8 cellular contexts compared by ENCODE assay signal in the genomic region with DNA sequence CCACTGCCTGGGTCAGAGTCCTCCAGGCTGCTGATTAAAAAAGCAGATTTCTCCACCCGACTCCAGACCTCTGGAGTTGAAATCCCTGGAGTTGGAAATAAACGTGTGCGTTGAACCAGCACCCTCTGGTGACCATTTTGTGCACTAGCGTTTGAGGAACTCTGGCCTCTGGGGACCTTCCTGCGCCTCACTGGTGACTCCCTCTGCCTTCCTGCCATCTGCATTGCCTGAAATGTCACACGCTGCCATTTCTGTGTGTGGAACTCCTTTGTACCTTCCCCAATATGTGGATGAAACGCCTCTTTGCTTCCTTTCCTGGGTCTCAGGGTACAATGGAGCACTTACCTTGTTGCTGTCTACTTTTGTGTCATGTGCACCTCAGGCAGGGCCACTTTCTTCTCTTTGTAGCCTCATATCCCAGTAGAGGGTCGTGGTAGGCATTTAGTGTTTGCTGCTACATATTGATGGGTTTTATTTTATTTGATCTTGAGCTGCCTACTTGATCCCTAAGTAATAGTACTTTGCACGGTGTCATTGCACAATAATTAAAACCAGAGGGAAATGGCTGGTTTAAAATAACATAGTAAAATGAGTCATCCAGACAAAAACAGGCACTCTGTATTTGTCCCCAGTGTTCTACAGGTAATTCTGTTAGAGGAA. TPM values are rescaled to one million over a fixed set of nuclear protein-coding genes. Genes with fewer than 3 reads are reported as not detected.
DNase-seq lines count a peak whose midpoint lies in the region; ATAC-seq and TF ChIP-seq lines count a peak whose summit lies in the region.

No MANE protein-coding gene starts in this region.

- ATAC-seq in GM18508 (IDR thresholded peaks at IDR 0.05; ENCODE audit: insufficient read depth, unreplicated experiment) (peak; percentile 87), HG02938 (IDR thresholded peaks at IDR 0.05; ENCODE audit: unreplicated experiment) (peak; percentile 87), sciatic nerve (peak; percentile 93)

- H3K27ac ChIP-seq in hepatocyte = peak overlapping the region; percentile 64

- no peaks in the 10 kb centered on the region for H3K79me2 ChIP-seq in hepatocyte

- CTCF ChIA-PET in AG04449 (lab: Yijun Ruan, JAX) = interaction anchor here (0.6 to 8.2 kb wide), 33 partner anchors 8 to 618 kb away, joined by 3 to 219 read pairs (median 5); partner anchors contain the start of gene MED12L

- peaks cover 8% of the 10 kb centered on the region for H3K4me1 ChIP-seq in hepatocyte (ENCODE audit: insufficient read depth)

- in situ Hi-C loops in astrocyte of the spinal cord (cut with HindIII; ENCODE audit: low sequenced_read_pairs) = no loop called here

- H3K4me2 ChIP-seq in hepatocyte = peak overlapping the region; percentile 51

- no peaks in the 10 kb centered on the region for H4K20me1 ChIP-seq in hepatocyte (ENCODE audit: insufficient read depth, poor library complexity, severe bottlenecking)

- 12% methylated on average over 9 of the region's 9 CpGs for WGBS in hepatocyte (ENCODE audit: low lambda C conversion rate, missing lambda C conversion rate)

- H3K36me3 ChIP-seq in hepatocyte (replicated peaks; ENCODE audit: insufficient read depth, low read depth) = no peaks in the 10 kb centered on the region

- TF ChIP-seq CTCF in AG04449 (IDR thresholded peaks at IDR 0.05; ENCODE audit: insufficient read depth, low read length, missing control alignments) (peak; percentile 79), astrocyte of the spinal cord (IDR thresholded peaks at IDR 0.05; ENCODE audit: low read depth, low read length) (peak; percentile 90), hepatocyte (IDR thresholded peaks at IDR 0.05; ENCODE audit: poor library complexity) (peak; percentile 93)

- H2AFZ ChIP-seq in hepatocyte = no peak overlapping the region

- no peaks in the 10 kb centered on the region for H3K9me2 ChIP-seq in hepatocyte (replicated peaks; ENCODE audit: insufficient read depth)

- no peaks in the 10 kb centered on the region for H3K27me3 ChIP-seq in hepatocyte

- H3K4me3 ChIP-seq in AG04449 (ENCODE audit: low read depth, low read length) = no peak overlapping the region
- no peak overlapping the region for H3K4me3 ChIP-seq in astrocyte of the spinal cord (ENCODE audit: low read depth, low read length)
- H3K4me3 ChIP-seq in hepatocyte = no peak overlapping the region

- intact Hi-C loops in sciatic nerve (cut with DNase I) = loop anchor here (10.0 kb wide), 2 partner anchors 361 to 421 kb away; no protein-coding TSS in a partner anchor

- no peaks in the 10 kb centered on the region for H3K9me3 ChIP-seq in hepatocyte (ENCODE audit: low read depth)

- DNase-seq in AG04449 (ENCODE audit: low read depth, low spot score) (no peak), NCI-H146 treated with DMSO at 0.1 percent for 48 hours (lab: John Stamatoyannopoulos, UW; ENCODE audit: unreplicated experiment) (peak; percentile 91), SW480 (ENCODE audit: low spot score) (peak; percentile 83), astrocyte of the spinal cord (ENCODE audit: low read depth, low spot score) (peak; percentile 71), hepatocyte (ENCODE audit: low spot score) (peak; percentile 88), sciatic nerve (ENCODE audit: low spot score) (peak; percentile 82)

- POLR2A ChIA-PET in AG04449 (lab: Yijun Ruan, JAX) = no interaction called here

RNA-seq across cellular contexts. Expression of gene GPR171, which starts 56.8 kb away (rescaled TPM):
- total RNA-seq in hepatocyte = not detected in 2 replicates
- polyA plus RNA-seq in hepatocyte = 0.51 TPM in 1 of 2 replicates, not detected in the other
- total RNA-seq in sciatic nerve = 1.6 TPM
